In genomic region chr16:71727545-71728324, GRCh38 we compare ENCODE assay signal across 1 cellular context.
TF ChIP-seq lines count a peak whose summit lies in the region.

No MANE protein-coding gene starts in this region.

TF ChIP-seq in GM23338, 12 proteins besides CTCF, POLR2A, EP300 and RAD21 (continued from another document):
- TF ChIP-seq ZNF462 (CRISPR knock-in tag; IDR thresholded peaks at IDR 0.05) (no peak), ZNF331 (CRISPR knock-in tag; IDR thresholded peaks at IDR 0.05; ENCODE audit: low read depth) (no peak), STAT1 (IDR thresholded peaks at IDR 0.05; ENCODE audit: unreplicated experiment) (no peak), NANOG (IDR thresholded peaks at IDR 0.05; ENCODE audit: borderline replicate concordance) (no peak), REST (IDR thresholded peaks at IDR 0.05; ENCODE audit: unreplicated experiment) (no peak), ZNF114 (CRISPR knock-in tag; IDR thresholded peaks at IDR 0.05) (no peak)
